ENCODE assay signal across 20 cellular contexts in the genomic region with DNA sequence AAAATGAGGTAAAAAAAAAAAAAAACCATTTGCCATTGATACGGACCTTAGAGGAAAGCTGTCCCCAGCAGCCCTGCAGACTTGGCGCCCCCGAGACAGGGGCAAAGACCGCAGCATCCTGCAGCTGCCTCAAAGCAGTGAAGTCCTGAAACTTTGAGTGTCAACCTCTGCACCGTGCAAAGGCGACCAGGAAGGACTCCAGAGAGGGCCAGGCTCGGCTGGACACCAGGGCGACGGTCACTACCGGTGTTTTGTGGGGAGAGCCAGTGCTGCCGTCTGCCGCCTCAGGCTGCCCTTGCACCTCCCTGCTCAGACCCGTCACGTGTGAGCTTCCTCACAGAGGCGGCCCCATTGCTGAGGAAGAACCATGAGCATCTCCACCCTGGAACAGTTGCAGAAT.
A peak's percentile ranks its signal among the peaks of the same experiment; 100 is the strongest.
DNase-seq lines count a peak whose midpoint lies in the region; ATAC-seq, FAIRE-seq and TF ChIP-seq lines count a peak whose summit lies in the region.
"Had no signal": no experiment of that assay in that cellular context is flagged by ENCODE, and none has a peak within 500 bp of the region (broad histone marks: within the 10 kb centered on the region; RNA-seq: fewer than 3 reads in every experiment).

No MANE protein-coding gene starts in this region.

- H3K9ac ChIP-seq in liver (ENCODE audit: low read depth in 1 of 2, low read length in 2 of 2) (peak overlapping the region in 1 of 2 donors; percentile 63), HepG2 (ENCODE audit: insufficient read depth, low read depth, low read length) (no peak overlapping the region), neural progenitor cell (no peak overlapping the region)
- H3K9ac ChIP-seq: BLaER1 had no signal

- H4K20me1 ChIP-seq in HepG2 (ENCODE audit: insufficient read depth, low read length): no peaks in the 10 kb centered on the region; the same call in 1 of the 2 replicates
- no peaks in the 10 kb centered on the region for H4K20me1 ChIP-seq in neural progenitor cell (ENCODE audit: low read depth)
- H4K20me1 ChIP-seq: BLaER1 had no signal

- peaks cover 0 to 33% (median 8%) of the 10 kb centered on the region in 4 donors for H3K4me1 ChIP-seq in liver (ENCODE audit: control insufficient read depth in 4 of 4, insufficient read depth in 4 of 4, low read length in 3 of 4)
- H3K4me1 ChIP-seq in HepG2 (ENCODE audit: insufficient read depth, low read length): no peaks in the 10 kb centered on the region
- no peaks in the 10 kb centered on the region for H3K4me1 ChIP-seq in neural progenitor cell
- H3K4me1 ChIP-seq in heart right ventricle: no peaks in the 10 kb centered on the region
- H3K4me1 ChIP-seq: BLaER1, Caco-2, HAP-1 had no signal

- no peaks in the 10 kb centered on the region for H3K36me3 ChIP-seq in liver (ENCODE audit: control insufficient read depth in 4 of 4, insufficient read depth in 3 of 4, low read depth in 1 of 4, low read length in 3 of 4)
- no peaks in the 10 kb centered on the region; a peak in 1 of 5 replicates for H3K36me3 ChIP-seq in HepG2 (replicated peaks in 1 of 2; ENCODE audit: control insufficient read depth in 1 of 2, insufficient read depth in 2 of 2, low read length in 2 of 2)
- H3K36me3 ChIP-seq in neural progenitor cell: no peaks in the 10 kb centered on the region
- no peaks in the 10 kb centered on the region for H3K36me3 ChIP-seq in heart right ventricle
- H3K36me3 ChIP-seq: BLaER1, HAP-1 had no signal

- TF ChIP-seq CTCF in liver (IDR thresholded peaks at IDR 0.05; ENCODE audit: low read depth, low read length, missing input control) (no peak), HepG2 (CRISPR knock-in tag; IDR thresholded peaks at IDR 0.05) (no peak), neural progenitor cell (IDR thresholded peaks at IDR 0.05) (no peak), heart right ventricle (IDR thresholded peaks at IDR 0.05) (no peak)

- H2AFZ ChIP-seq in HepG2 (ENCODE audit: low read length) (no peak overlapping the region), neural progenitor cell (replicated peaks) (no peak overlapping the region)

- no peak overlapping the region for H3K4me2 ChIP-seq in HepG2 (ENCODE audit: low read depth, low read length)
- no peak overlapping the region for H3K4me2 ChIP-seq in neural progenitor cell
- H3K4me2 ChIP-seq: BLaER1 had no signal

- H3K4me3 ChIP-seq in liver (ENCODE audit: low read depth in 1 of 3, low read length in 3 of 3) (no peak overlapping the region), HepG2 (replicated peaks in 1 of 3; ENCODE audit: insufficient read depth in 1 of 3, low read depth in 2 of 3, low read length in 3 of 3) (no peak overlapping the region), neural progenitor cell (no peak overlapping the region), heart right ventricle (no peak overlapping the region)
- H3K4me3 ChIP-seq: BLaER1, HAP-1 had no signal

- H3K27me3 ChIP-seq in liver (ENCODE audit: control insufficient read depth in 4 of 4, insufficient read depth in 4 of 4, low read length in 3 of 4) (no peaks in the 10 kb centered on the region), HepG2 (ENCODE audit: control insufficient read depth in 1 of 2, insufficient read depth in 2 of 2, low read length in 2 of 2) (peaks cover 5 to 63% of the 10 kb centered on the region in 2 experiments; a peak in 4 of 5 replicates), neural progenitor cell (peaks cover 3% of the 10 kb centered on the region), heart right ventricle (peaks cover 0 to 42% (median 17%) of the 10 kb centered on the region in 7 donors)
- H3K27me3 ChIP-seq: BLaER1 had no signal

- ATAC-seq in HepG2 (no peak), sciatic nerve (no peak), heart right ventricle (no peak)

- H3K9me3 ChIP-seq in liver (ENCODE audit: control insufficient read depth in 4 of 4, low read length in 3 of 4) (no peaks in the 10 kb centered on the region), HepG2 (ENCODE audit: low read length) (no peaks in the 10 kb centered on the region), neural progenitor cell (ENCODE audit: low read depth) (no peaks in the 10 kb centered on the region), heart right ventricle (peaks cover 0 to 2% (median 0%) of the 10 kb centered on the region in 11 donors)
- H3K9me3 ChIP-seq: BLaER1, Caco-2, HAP-1 had no signal

- no TSS peak for BruUV-seq in HepG2 (replicated peaks; lab: Mats Ljungman, UMichigan)

- H3K4me1 Mint-ChIP-seq in neural progenitor cell: peaks cover 27% of the 10 kb centered on the region
- H3K4me1 Mint-ChIP-seq: CD8-positive, alpha-beta memory T cell had no signal

- H3K4me3 Mint-ChIP-seq in neural progenitor cell: peak overlapping the region; percentile 48
- H3K4me3 Mint-ChIP-seq: CD8-positive, alpha-beta memory T cell had no signal

- TF ChIP-seq EP300 in HepG2 (IDR thresholded peaks at IDR 0.05; ENCODE audit: low read depth in 2 of 2, low read length in 2 of 2): no peak
- TF ChIP-seq EP300 in HepG2 (CRISPR knock-in tag; IDR thresholded peaks at IDR 0.05; ENCODE audit: borderline replicate concordance): no peak

- intact Hi-C loops in HepG2 (cut with micrococcal nuclease; ENCODE audit: unreplicated experiment): no loop called here
- intact Hi-C loops in sciatic nerve (cut with DNase I): no loop called here
- intact Hi-C loops in heart right ventricle (cut with DNase I): no loop called here

- peak overlapping the region; percentile 95 to 96 for H3K27ac ChIP-seq in liver (ENCODE audit: low read depth in 1 of 2, low read length in 2 of 2)
- no peak overlapping the region for H3K27ac ChIP-seq in HepG2 (ENCODE audit: extremely low read length, insufficient read depth, low read length)
- H3K27ac ChIP-seq in neural progenitor cell: no peak overlapping the region
- no peak overlapping the region for H3K27ac ChIP-seq in heart right ventricle
- H3K27ac ChIP-seq: 22Rv1, BLaER1, HL-60 had no signal

- TF ChIP-seq RAD21 in liver (IDR thresholded peaks at IDR 0.05) (peak in 1 of 2 donors; percentile 32), HepG2 (CRISPR knock-in tag; IDR thresholded peaks at IDR 0.05) (no peak)

- no peaks in the 10 kb centered on the region for H3F3A ChIP-seq in neural progenitor cell (ENCODE audit: low read depth)

- FAIRE-seq in HepG2 (lab: Jason Lieb, UNC): no peak
- FAIRE-seq: GM12892, GM19239, H1 had no signal

- H3K9me3 Mint-ChIP-seq in neural progenitor cell: peaks cover 11% of the 10 kb centered on the region
- H3K9me3 Mint-ChIP-seq: CD8-positive, alpha-beta memory T cell had no signal

- POLR2A ChIA-PET in HepG2 (lab: Yijun Ruan, JAX): no interaction called here

- H3K27me3 Mint-ChIP-seq in neural progenitor cell (ENCODE audit: insufficient read depth, low read depth): peaks cover 10% of the 10 kb centered on the region

- CTCF ChIA-PET in HepG2 (lab: Yijun Ruan, JAX; ENCODE audit: low intra/inter-chr PET ratio, low total read pairs): no interaction called here

- H3K27ac Mint-ChIP-seq in neural progenitor cell: no peak overlapping the region
- H3K27ac Mint-ChIP-seq: CD8-positive, alpha-beta memory T cell had no signal

- 43% methylated on average over 15 of the region's 15 CpGs for WGBS in liver
- WGBS in HepG2 (ENCODE audit: low lambda C conversion rate): 29% methylated on average over 7 of the region's 15 CpGs
- WGBS in heart right ventricle, 2 donors: 77 to 81% methylated on average over 15 of the region's 15 CpGs

- TF ChIP-seq POLR2A in HepG2 (IDR thresholded peaks at IDR 0.05; ENCODE audit: insufficient read depth in 1 of 2, low read depth in 2 of 2, low read length in 2 of 2): no peak

- no peaks in the 10 kb centered on the region for H3K36me3 Mint-ChIP-seq in neural progenitor cell
- H3K36me3 Mint-ChIP-seq: CD8-positive, alpha-beta memory T cell had no signal

- DNase-seq in HepG2 (ENCODE audit: low spot score) (no peak), neural progenitor cell (ENCODE audit: low spot score) (no peak), sciatic nerve (ENCODE audit: low spot score) (peak; percentile 38), inferior parietal cortex (ENCODE audit: extremely low spot score) (no peak), heart right ventricle (no peak), OCI-M1 (lab: John Stamatoyannopoulos, UW) (no peak)
- DNase-seq: AML-193; Caco-2; CD8-positive, alpha-beta memory T cell; DND-41; GDM1; IMR-90 had no signal

- in situ Hi-C loops in HepG2 (cut with HindIII; ENCODE audit: extremely low pct_ligation_motif_present, low pct_unique_long_range_greater_than_20kb): no loop called here

- no peaks in the 10 kb centered on the region for H3K79me2 ChIP-seq in HepG2 (ENCODE audit: insufficient read depth, low read length)
- no peaks in the 10 kb centered on the region for H3K79me2 ChIP-seq in neural progenitor cell (ENCODE audit: low read depth)

TF ChIP-seq in liver, 16 proteins besides CTCF, POLR2A, EP300 and RAD21 (continues in another document):
- no peak for TF ChIP-seq RXRA (IDR thresholded peaks at IDR 0.05)

TF ChIP-seq in HepG2, 621 proteins besides CTCF, POLR2A, EP300 and RAD21 (continues in another document):
- no peak for TF ChIP-seq SP5 (CRISPR knock-in tag; IDR thresholded peaks at IDR 0.05; ENCODE audit: borderline replicate concordance, low read depth)
- TF ChIP-seq DNMT3B (CRISPR knock-in tag; conservative IDR thresholded peaks at IDR 0.05): no peak
- TF ChIP-seq ZNF577 (CRISPR knock-in tag; IDR thresholded peaks at IDR 0.05; ENCODE audit: borderline replicate concordance, low read depth): no peak
- TF ChIP-seq SOX13 (IDR thresholded peaks at IDR 0.05): no peak
- TF ChIP-seq SOX13 (CRISPR knock-in tag; conservative IDR thresholded peaks at IDR 0.05 in 1 of 2, IDR thresholded peaks at IDR 0.05 in 1 of 2): no peak

Comparison
In these comparisons a context has a peak if more than half of its experiments do, and no peak if none do; other contexts are left out.
1. H3K27ac ChIP-seq: peak in liver (2 of 2); none in HepG2 (single experiment), neural progenitor cell (single experiment) and heart right ventricle (0 of 10).